In genomic region chr1:212667223-212668139, GRCh38 we compare ENCODE assay signal across 8 cellular contexts. TPM values are rescaled to one million over a fixed set of nuclear protein-coding genes. Genes with fewer than 3 reads are reported as not detected.
A peak's percentile ranks its signal among the peaks of the same experiment; 100 is the strongest.
DNase-seq lines count a peak whose midpoint lies in the region; ATAC-seq and TF ChIP-seq lines count a peak whose summit lies in the region.

No MANE protein-coding gene starts in this region.

- no peaks in the 10 kb centered on the region for H3K9me3 ChIP-seq in A673 (ENCODE audit: low read depth, low read length, poor library complexity, severe bottlenecking)
- H3K9me3 ChIP-seq in endocrine pancreas (ENCODE audit: control insufficient read depth, low read length), result no peaks in the 10 kb centered on the region

- no peak for TF ChIP-seq CTCF in A673 (conservative IDR thresholded peaks at IDR 0.05; ENCODE audit: low read depth, low read length)

- DNase-seq in A673 (ENCODE audit: low spot score), result peak; percentile 86
- peak; percentile 46 for DNase-seq in OCI-M1 (lab: John Stamatoyannopoulos, UW)
- peak; percentile 93 for DNase-seq in myocyte (ENCODE audit: low read depth)
- no peak for DNase-seq in SKM-1 (lab: John Stamatoyannopoulos, UW; ENCODE audit: unreplicated experiment)

- CTCF ChIA-PET in A673 (lab: Charles Lee), result interaction anchor here (0.8 kb wide), 1 partner anchor 58 kb away, joined by 4 read pairs; no protein-coding TSS in a partner anchor

- peak; percentile 50 for ATAC-seq in GM21619 (IDR thresholded peaks at IDR 0.05; ENCODE audit: unreplicated experiment)
- no peak for ATAC-seq in GM18909 (IDR thresholded peaks at IDR 0.05; ENCODE audit: poor library complexity, unreplicated experiment)
- ATAC-seq in GM19452 (IDR thresholded peaks at IDR 0.05; ENCODE audit: unreplicated experiment), result no peak

- H3K4me1 ChIP-seq in A673 (ENCODE audit: insufficient read depth, low read length, poor library complexity, severe bottlenecking), result peaks cover 27% of the 10 kb centered on the region
- H3K4me1 ChIP-seq in endocrine pancreas (ENCODE audit: control insufficient read depth, insufficient read depth, low read length), result peaks cover 12% of the 10 kb centered on the region

- H3K4me3 ChIP-seq in A673 (ENCODE audit: low read depth, low read length, poor library complexity, severe bottlenecking) (no peak overlapping the region), endocrine pancreas (ENCODE audit: control insufficient read depth, insufficient read depth, low read length) (peak overlapping the region; percentile 50)

- POLR2A ChIA-PET in A673 (lab: Charles Lee; ENCODE audit: low non-redundant PET), result interaction anchor here (0.6 kb wide), 1 partner anchor 231 kb away, joined by 3 read pairs; no protein-coding TSS in a partner anchor

- H3K9ac ChIP-seq in endocrine pancreas (ENCODE audit: control insufficient read depth, insufficient read depth, low read length), result no peak overlapping the region

- H3K36me3 ChIP-seq in A673 (ENCODE audit: insufficient read depth, low read length, poor library complexity, severe bottlenecking) (no peaks in the 10 kb centered on the region), endocrine pancreas (ENCODE audit: control insufficient read depth, insufficient read depth, low read length) (no peaks in the 10 kb centered on the region)

- H3K27ac ChIP-seq in A673 (ENCODE audit: low read depth, low read length, poor library complexity, severe bottlenecking), result peak overlapping the region; percentile 21

- no TSS peak for BruUV-seq in A673 (replicated peaks; lab: Mats Ljungman, UMichigan)

- intact Hi-C loops in A673 (cut with micrococcal nuclease; ENCODE audit: unreplicated experiment), result loop anchor here (5.0 kb wide), 1 partner anchor 190 kb away; no protein-coding TSS in a partner anchor

- H3K27me3 ChIP-seq in A673 (replicated peaks; ENCODE audit: insufficient read depth, low read depth, low read length, poor library complexity) (no peaks in the 10 kb centered on the region), endocrine pancreas (ENCODE audit: control insufficient read depth, insufficient read depth, low read length) (no peaks in the 10 kb centered on the region)

RNA-seq across cellular contexts. Expression of gene BATF3, which starts 32.2 kb away (rescaled TPM):
- 4.1 and 6.9 TPM in 2 replicates for total RNA-seq in A673 (2021)
- total RNA-seq in myocyte, result 0.51 and 0.94 TPM in 2 replicates
- polyA plus RNA-seq in myocyte (2012), result 0.78 TPM

RNA-seq across cellular contexts. Expression of gene ATF3, which starts 58.9 kb away (rescaled TPM):
- total RNA-seq in A673 (2021) (12.6 and 16.0 TPM in 2 replicates), myocyte (2.9 and 3.3 TPM in 2 replicates)
- 5.8 TPM for polyA plus RNA-seq in myocyte (2012)
